In the genomic region with DNA sequence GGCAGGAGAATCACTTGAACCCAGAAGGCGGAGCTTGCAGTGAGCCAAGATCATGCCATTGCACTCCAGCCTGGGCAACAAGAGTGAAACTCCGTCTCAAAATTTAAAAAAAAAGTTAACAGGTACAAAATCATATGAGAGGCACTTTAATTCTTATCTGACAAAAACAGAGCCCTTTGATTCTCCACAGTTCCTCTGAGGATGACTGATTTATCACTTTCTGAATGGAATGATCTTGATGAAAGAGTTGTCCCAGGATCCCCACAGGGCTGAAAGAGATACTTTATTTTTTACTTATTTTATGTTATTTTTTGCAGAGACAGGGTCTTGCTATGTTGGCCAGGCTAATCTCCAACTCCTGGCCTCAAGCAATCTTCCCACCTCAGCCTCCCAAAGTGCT, we compare ENCODE assay signal across 1 cellular context.
TF ChIP-seq lines count a peak whose summit lies in the region.

No MANE protein-coding gene starts in this region.

TF ChIP-seq in K562, 482 proteins besides CTCF, POLR2A, EP300 and RAD21 (continued from another document):
- TF ChIP-seq, protein P1, sequence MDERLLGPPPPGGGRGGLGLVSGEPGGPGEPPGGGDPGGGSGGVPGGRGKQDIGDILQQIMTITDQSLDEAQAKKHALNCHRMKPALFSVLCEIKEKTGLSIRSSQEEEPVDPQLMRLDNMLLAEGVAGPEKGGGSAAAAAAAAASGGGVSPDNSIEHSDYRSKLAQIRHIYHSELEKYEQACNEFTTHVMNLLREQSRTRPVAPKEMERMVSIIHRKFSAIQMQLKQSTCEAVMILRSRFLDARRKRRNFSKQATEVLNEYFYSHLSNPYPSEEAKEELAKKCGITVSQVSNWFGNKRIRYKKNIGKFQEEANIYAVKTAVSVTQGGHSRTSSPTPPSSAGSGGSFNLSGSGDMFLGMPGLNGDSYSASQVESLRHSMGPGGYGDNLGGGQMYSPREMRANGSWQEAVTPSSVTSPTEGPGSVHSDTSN (CRISPR knock-in tag; IDR thresholded peaks at IDR 0.05; ENCODE audit: low read depth), result no peak
- TF ChIP-seq, protein P1 (tag; conservative IDR thresholded peaks at IDR 0.05; ENCODE audit: low read depth), result peak; percentile 73
- TF ChIP-seq, protein P2, sequence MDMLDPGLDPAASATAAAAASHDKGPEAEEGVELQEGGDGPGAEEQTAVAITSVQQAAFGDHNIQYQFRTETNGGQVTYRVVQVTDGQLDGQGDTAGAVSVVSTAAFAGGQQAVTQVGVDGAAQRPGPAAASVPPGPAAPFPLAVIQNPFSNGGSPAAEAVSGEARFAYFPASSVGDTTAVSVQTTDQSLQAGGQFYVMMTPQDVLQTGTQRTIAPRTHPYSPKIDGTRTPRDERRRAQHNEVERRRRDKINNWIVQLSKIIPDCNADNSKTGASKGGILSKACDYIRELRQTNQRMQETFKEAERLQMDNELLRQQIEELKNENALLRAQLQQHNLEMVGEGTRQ (CRISPR knock-in tag; IDR thresholded peaks at IDR 0.05), result no peak
- TF ChIP-seq MCM3 (IDR thresholded peaks at IDR 0.05), result no peak
